8 cellular contexts compared by ENCODE assay signal in genomic region chr1:148049113-148049491, GRCh38.
DNase-seq lines count a peak whose midpoint lies in the region; ATAC-seq and TF ChIP-seq lines count a peak whose summit lies in the region.
"Not testable (repeated sequence)": the region's sequence is repeated elsewhere in the genome, so short reads cannot be mapped to it uniquely, and the experiment has no call there.

No MANE protein-coding gene starts in this region.

- CTCF ChIA-PET in CD8-positive, alpha-beta T cell (lab: Charles Lee): not testable (repeated sequence)

- not testable (repeated sequence) for DNase-seq in CD8-positive, alpha-beta T cell; T-helper 17 cell; brain microvascular endothelial cell; fibroblast of mammary gland (ENCODE audit: low read depth); psoas muscle
- peak; percentile 62 for DNase-seq in activated T-cell treated with anti-CD3 and anti-CD28 coated beads, Interleukin-2, amount 50 U/mL, for 24 hours
- DNase-seq in left kidney (ENCODE audit: low read depth, low spot score): peak; percentile 23
- peak; percentile 9 to 13 for DNase-seq in stimulated activated naive CD8-positive, alpha-beta T cell treated with anti-CD3 and anti-CD28 coated beads, Interleukin-15, amount 100 ng/mL, for 72 hours

- not testable (repeated sequence) for H3K27me3 ChIP-seq in CD8-positive, alpha-beta T cell (ENCODE audit: insufficient read depth, low read length); brain microvascular endothelial cell (replicated peaks)
- H3K27me3 ChIP-seq in psoas muscle (ENCODE audit: insufficient read depth in 3 of 3, low read length in 2 of 3): peaks cover 0 to 14% (median 0%) of the 10 kb centered on the region in 3 donors

- H3K27ac ChIP-seq in CD8-positive, alpha-beta T cell (ENCODE audit: low read depth, low read length); brain microvascular endothelial cell; psoas muscle: not testable (repeated sequence)

- POLR2A ChIA-PET in CD8-positive, alpha-beta T cell (lab: Charles Lee): not testable (repeated sequence)

- not testable (repeated sequence) for H3K4me3 ChIP-seq in CD8-positive, alpha-beta T cell (ENCODE audit: low read depth, low read length)
- H3K4me3 ChIP-seq in brain microvascular endothelial cell (ENCODE audit: low read depth, low read length) (peak overlapping the region; percentile 46), fibroblast of mammary gland (ENCODE audit: control insufficient read depth, low read depth, low read length) (peak overlapping the region; percentile 27), psoas muscle (peak overlapping the region; percentile 11)

- H3K27me3 Mint-ChIP-seq in CD8-positive, alpha-beta T cell (ENCODE audit: low read depth); stimulated activated naive CD8-positive, alpha-beta T cell treated with anti-CD3 and anti-CD28 coated beads, Interleukin-15, amount 100 ng/mL, for 72 hours: not testable (repeated sequence)
- H3K27me3 Mint-ChIP-seq in T-helper 17 cell: peaks cover 11% of the 10 kb centered on the region
- H3K27me3 Mint-ChIP-seq in activated T-cell treated with anti-CD3 and anti-CD28 coated beads, Interleukin-2, amount 50 U/mL, for 24 hours: peaks cover 10% of the 10 kb centered on the region

- H3K9me3 Mint-ChIP-seq in CD8-positive, alpha-beta T cell; activated T-cell treated with anti-CD3 and anti-CD28 coated beads, Interleukin-2, amount 50 U/mL, for 24 hours; stimulated activated naive CD8-positive, alpha-beta T cell treated with anti-CD3 and anti-CD28 coated beads, Interleukin-15, amount 100 ng/mL, for 72 hours: not testable (repeated sequence)

- not testable (repeated sequence) for H3K4me1 ChIP-seq in CD8-positive, alpha-beta T cell (ENCODE audit: insufficient read depth, low read length); psoas muscle

- H3K4me3 Mint-ChIP-seq in CD8-positive, alpha-beta T cell: peak overlapping the region; percentile 73
- peak overlapping the region; percentile 80 for H3K4me3 Mint-ChIP-seq in T-helper 17 cell
- peak overlapping the region; percentile 75 for H3K4me3 Mint-ChIP-seq in activated T-cell treated with anti-CD3 and anti-CD28 coated beads, Interleukin-2, amount 50 U/mL, for 24 hours
- peak overlapping the region; percentile 78 to 88 for H3K4me3 Mint-ChIP-seq in stimulated activated naive CD8-positive, alpha-beta T cell treated with anti-CD3 and anti-CD28 coated beads, Interleukin-15, amount 100 ng/mL, for 72 hours

- in situ Hi-C loops in brain microvascular endothelial cell (cut with HindIII; ENCODE audit: low pct_ligation_motif_present, low sequenced_read_pairs): not testable (repeated sequence)

- H3K36me3 ChIP-seq in CD8-positive, alpha-beta T cell (ENCODE audit: insufficient read depth, low read length); brain microvascular endothelial cell (replicated peaks); psoas muscle (ENCODE audit: insufficient read depth in 1 of 2, low read depth in 1 of 2): not testable (repeated sequence)

- WGBS in psoas muscle, 3 donors: 0 to 3% (median 1%) methylated on average over 19 to 25 of the region's 25 CpGs

- not testable (repeated sequence) for H3K4me1 Mint-ChIP-seq in CD8-positive, alpha-beta T cell (ENCODE audit: low read depth); T-helper 17 cell; activated T-cell treated with anti-CD3 and anti-CD28 coated beads, Interleukin-2, amount 50 U/mL, for 24 hours (ENCODE audit: low read depth); stimulated activated naive CD8-positive, alpha-beta T cell treated with anti-CD3 and anti-CD28 coated beads, Interleukin-15, amount 100 ng/mL, for 72 hours

- not testable (repeated sequence) for H3K27ac Mint-ChIP-seq in CD8-positive, alpha-beta T cell; T-helper 17 cell
- H3K27ac Mint-ChIP-seq in activated T-cell treated with anti-CD3 and anti-CD28 coated beads, Interleukin-2, amount 50 U/mL, for 24 hours: peak overlapping the region; percentile 44
- peak overlapping the region; percentile 25 to 74 for H3K27ac Mint-ChIP-seq in stimulated activated naive CD8-positive, alpha-beta T cell treated with anti-CD3 and anti-CD28 coated beads, Interleukin-15, amount 100 ng/mL, for 72 hours

- intact Hi-C loops in CD8-positive, alpha-beta T cell (cut with DNase I, micrococcal nuclease); psoas muscle (cut with DNase I): not testable (repeated sequence)

- not testable (repeated sequence) for ATAC-seq in CD8-positive, alpha-beta T cell; T-helper 17 cell; psoas muscle; stimulated activated naive CD8-positive, alpha-beta T cell treated with anti-CD3 and anti-CD28 coated beads, Interleukin-15, amount 100 ng/mL, for 72 hours

- not testable (repeated sequence) for H3K9me3 ChIP-seq in CD8-positive, alpha-beta T cell (ENCODE audit: low read length); T-helper 17 cell (ENCODE audit: control insufficient read depth, low read length, poor library complexity, severe bottlenecking); psoas muscle

- H3K36me3 Mint-ChIP-seq in CD8-positive, alpha-beta T cell; T-helper 17 cell (ENCODE audit: low read depth); activated T-cell treated with anti-CD3 and anti-CD28 coated beads, Interleukin-2, amount 50 U/mL, for 24 hours (ENCODE audit: low read depth): not testable (repeated sequence)

- TF ChIP-seq CTCF in CD8-positive, alpha-beta T cell (IDR thresholded peaks at IDR 0.05); brain microvascular endothelial cell (IDR thresholded peaks at IDR 0.05; ENCODE audit: low read depth, low read length, missing control alignments); fibroblast of mammary gland (conservative IDR thresholded peaks at IDR 0.05; ENCODE audit: control insufficient read depth, insufficient read depth, low read depth, low read length); psoas muscle (IDR thresholded peaks at IDR 0.05): not testable (repeated sequence)
